ENCODE assay signal across 27 cellular contexts in genomic region chr2:378364-378763, GRCh38.
"Had no signal": no experiment of that assay in that cellular context is flagged by ENCODE, and none has a peak within 500 bp of the region (broad histone marks: within the 10 kb centered on the region; RNA-seq: fewer than 3 reads in every experiment).

No MANE protein-coding gene starts in this region.

- H3K27ac ChIP-seq: stomach, suprapubic skin, testis, thoracic aorta, thyroid gland, tibial artery, tibial nerve, transverse colon, upper lobe of left lung, upper lobe of right lung, uterus, vagina had no signal

- H3K4me1 ChIP-seq: stomach, testis, thyroid gland, transverse colon, upper lobe of left lung, upper lobe of right lung, uterus, vagina had no signal

- H3K36me3 ChIP-seq: stomach, suprapubic skin, thoracic aorta, thyroid gland, tibial artery, tibial nerve, transverse colon, upper lobe of left lung, upper lobe of right lung, uterus, vagina had no signal

- ATAC-seq: stimulated activated effector memory CD8-positive, alpha-beta T cell treated with anti-CD3 and anti-CD28 coated beads, Interleukin-12 subunit alpha, Interleukin-12 subunit beta, amount 100 ng/mL, for 72 hours; stimulated activated memory B cell treated with anti-CD40 and anti-IgM and Interleukin-4, amounts not matched to agents 10 μg/mL and 1 μg/mL and 100 μg/mL, for 72 hours; stimulated activated naive B cell treated with anti-CD40 and anti-IgM and Interleukin-4, amounts not matched to agents 10 μg/mL and 1 μg/mL and 100 μg/mL, for 72 hours; stimulated activated naive CD8-positive, alpha-beta T cell treated with anti-CD3 and anti-CD28 coated beads, Interleukin-15, amount 100 ng/mL, for 72 hours; stimulated activated naive CD8-positive, alpha-beta T cell treated with anti-CD3 and anti-CD28 coated beads, Interleukin-15, Interleukin-2, amounts not matched to agents 100 U/mL and 50 U/mL, for 24 hours; upper lobe of right lung had no signal

- FAIRE-seq: urothelium cell line had no signal

- H3K4me3 ChIP-seq: stomach, suprapubic skin, testis, thoracic aorta, thyroid gland, tibial artery, tibial nerve, transverse colon, upper lobe of left lung, upper lobe of right lung, uterus, vagina had no signal

- DNase-seq: stimulated activated CD4-positive, alpha-beta T cell treated with anti-CD3 and anti-CD28 coated beads, Interleukin-2, amount 100 ng/mL, for 48 hours; stimulated activated CD4-positive, alpha-beta T cell treated with anti-CD3 and anti-CD28 coated beads, Interleukin-4, amount 100 ng/mL, for 1 hour; stimulated activated CD4-positive, alpha-beta T cell treated with anti-CD3 and anti-CD28 coated beads, Interleukin-4, amount 100 ng/mL, for 24 hours; stimulated activated CD4-positive, alpha-beta T cell treated with anti-CD3 and anti-CD28 coated beads, Interleukin-4, amount 100 ng/mL, for 4 hours; stimulated activated CD8-positive, alpha-beta memory T cell treated with anti-CD3 and anti-CD28 coated beads, Interleukin-4, amount 100 ng/mL, for 48 hours; stimulated activated naive B cell treated with anti-CD40 and anti-IgM and Interleukin-4, amounts not matched to agents 10 μg/mL and 1 μg/mL and 100 μg/mL, for 72 hours; stimulated activated naive CD4-positive, alpha-beta T cell; stimulated activated naive CD4-positive, alpha-beta T cell treated with Interleukin-2 at 50 U/mL for 16 hours; stimulated activated naive CD8-positive, alpha-beta T cell treated with anti-CD3 and anti-CD28 coated beads, Interleukin-15, amount 100 ng/mL, for 72 hours; stimulated activated naive CD8-positive, alpha-beta T cell treated with anti-CD3 and anti-CD28 coated beads, Interleukin-15, Interleukin-2, amounts not matched to agents 100 U/mL and 50 U/mL, for 24 hours; stomach; substantia nigra; testis; thyroid gland; tibial artery; transverse colon; trophoblast cell; upper lobe of left lung; upper lobe of right lung; uterus had no signal

- H3K9me3 ChIP-seq: suprapubic skin, testis, thyroid gland, upper lobe of right lung, uterus, vagina had no signal

- H3K27me3 ChIP-seq: suprapubic skin, testis, thyroid gland, tibial artery, tibial nerve, transverse colon, upper lobe of left lung, upper lobe of right lung, uterus, vagina had no signal
